ENCODE assay signal across 22 cellular contexts in genomic region chr3:77526573-77526972, GRCh38.
"Had no signal": no experiment of that assay in that cellular context is flagged by ENCODE, and none has a peak within 500 bp of the region (broad histone marks: within the 10 kb centered on the region; RNA-seq: fewer than 3 reads in every experiment).

No MANE protein-coding gene starts in this region.

- H3K4me3 ChIP-seq: coronary artery, esophagus squamous epithelium, heart right ventricle, lower lobe of right lung, prostate gland, right atrium auricular region, sigmoid colon, stomach, tibial artery had no signal

- H3K27ac ChIP-seq: coronary artery, esophagus squamous epithelium, heart right ventricle, lower lobe of right lung, prostate gland, right atrium auricular region, sigmoid colon, stomach, tibial artery had no signal

- H3K27me3 ChIP-seq: esophagus squamous epithelium, heart right ventricle, right atrium auricular region, sigmoid colon, stomach, tibial artery had no signal

- H3K36me3 ChIP-seq: esophagus squamous epithelium, heart right ventricle, lower lobe of right lung, prostate gland, right atrium auricular region, sigmoid colon, stomach, tibial artery had no signal

- H3K9me3 ChIP-seq: esophagus squamous epithelium, lower lobe of right lung, prostate gland, right atrium auricular region, sigmoid colon, stomach, tibial artery had no signal

- H3K4me1 ChIP-seq: esophagus squamous epithelium, heart right ventricle, lower lobe of right lung, prostate gland, right atrium auricular region, stomach had no signal

- DNase-seq: dermis blood vessel endothelial cell; effector memory CD4-positive, alpha-beta T cell; erythroblast; esophagus squamous epithelium; foreskin melanocyte; glutamatergic neuron; heart right ventricle; hippocampal formation; islet precursor cell; left ventricle myocardium superior; lower lobe of right lung; naive thymus-derived CD8-positive, alpha-beta T cell; nephron progenitor cell; sigmoid colon; stimulated activated CD4-positive, alpha-beta T cell treated with anti-CD3 and anti-CD28 coated beads, Interleukin-2, amount 100 ng/mL, for 24 hours; stimulated activated CD4-positive, alpha-beta T cell treated with anti-CD3 and anti-CD28 coated beads, Interleukin-4, amount 100 ng/mL, for 24 hours; stimulated activated naive CD4-positive, alpha-beta T cell treated with Interleukin-2 at 50 U/mL for 16 hours; stomach; tibial artery had no signal
